ENCODE assay signal across 17 cellular contexts in genomic region chr1:167689569-167689925, GRCh38. TPM values are rescaled to one million over a fixed set of nuclear protein-coding genes. Genes with fewer than 3 reads are reported as not detected.
A peak's percentile ranks its signal among the peaks of the same experiment; 100 is the strongest.
DNase-seq lines count a peak whose midpoint lies in the region; ATAC-seq and TF ChIP-seq lines count a peak whose summit lies in the region.
"Had no signal": no experiment of that assay in that cellular context is flagged by ENCODE, and none has a peak within 500 bp of the region (broad histone marks: within the 10 kb centered on the region; RNA-seq: fewer than 3 reads in every experiment).

No MANE protein-coding gene starts in this region.

- H3K4me1 Mint-ChIP-seq in activated CD8-positive, alpha-beta T cell treated with anti-CD3 and anti-CD28 coated beads for 36 hours (ENCODE audit: low read depth): peaks cover 22% of the 10 kb centered on the region
- H3K4me1 Mint-ChIP-seq in activated CD8-positive, alpha-beta T cell treated with anti-CD3 and anti-CD28 coated beads, Interleukin-2, amount 10 ng/mL, durations not matched to agents 7 days and 5 days (ENCODE audit: low read depth): peaks cover 8% of the 10 kb centered on the region
- H3K4me1 Mint-ChIP-seq in HFFc6 (ENCODE audit: low read depth): peaks cover 17% of the 10 kb centered on the region
- H3K4me1 Mint-ChIP-seq in stimulated activated effector memory CD8-positive, alpha-beta T cell treated with anti-CD3 and anti-CD28 coated beads, Interleukin-12 subunit alpha, Interleukin-12 subunit beta, amount 100 ng/mL, for 72 hours: peaks cover 33% of the 10 kb centered on the region

- intact Hi-C loops in activated CD8-positive, alpha-beta T cell treated with anti-CD3 and anti-CD28 coated beads for 36 hours (cut with micrococcal nuclease): loop anchor here (5.0 kb wide), 1 partner anchor 57 kb away; the partner anchor contains the start of gene RCSD1

- POLR2A ChIA-PET in activated CD8-positive, alpha-beta T cell treated with anti-CD3 and anti-CD28 coated beads for 36 hours (lab: Charles Lee): interaction anchor here (0.6 to 0.9 kb wide), 2 partner anchors 21 to 52 kb away, joined by 3 read pairs; no protein-coding TSS in a partner anchor
- POLR2A ChIA-PET in activated CD8-positive, alpha-beta T cell treated with anti-CD3 and anti-CD28 coated beads, Interleukin-2, amount 10 ng/mL, durations not matched to agents 7 days and 5 days (lab: Charles Lee): no interaction called here

- no peaks in the 10 kb centered on the region for H3K9me3 Mint-ChIP-seq in activated CD8-positive, alpha-beta T cell treated with anti-CD3 and anti-CD28 coated beads for 36 hours
- H3K9me3 Mint-ChIP-seq in activated CD8-positive, alpha-beta T cell treated with anti-CD3 and anti-CD28 coated beads, Interleukin-2, amount 10 ng/mL, durations not matched to agents 7 days and 5 days (ENCODE audit: insufficient read depth): no peaks in the 10 kb centered on the region
- no peaks in the 10 kb centered on the region for H3K9me3 Mint-ChIP-seq in HFFc6
- no peaks in the 10 kb centered on the region for H3K9me3 Mint-ChIP-seq in stimulated activated effector memory CD8-positive, alpha-beta T cell treated with anti-CD3 and anti-CD28 coated beads, Interleukin-12 subunit alpha, Interleukin-12 subunit beta, amount 100 ng/mL, for 72 hours
- H3K9me3 Mint-ChIP-seq: IgD-negative memory B cell had no signal

- no peak for TF ChIP-seq CTCF in activated CD8-positive, alpha-beta T cell treated with anti-CD3 and anti-CD28 coated beads for 36 hours (IDR thresholded peaks at IDR 0.05)
- no peak for TF ChIP-seq CTCF in HFFc6 (IDR thresholded peaks at IDR 0.05)

- peak; percentile 48 for ATAC-seq in activated CD8-positive, alpha-beta T cell treated with anti-CD3 and anti-CD28 coated beads for 36 hours
- no peak for ATAC-seq in activated CD8-positive, alpha-beta T cell treated with anti-CD3 and anti-CD28 coated beads, Interleukin-2, amount 10 ng/mL, durations not matched to agents 7 days and 5 days
- ATAC-seq in stimulated activated effector memory CD8-positive, alpha-beta T cell treated with anti-CD3 and anti-CD28 coated beads, Interleukin-12 subunit alpha, Interleukin-12 subunit beta, amount 100 ng/mL, for 72 hours: peak; percentile 63
- ATAC-seq: left lobe of liver had no signal

- no peaks in the 10 kb centered on the region for H3K27me3 Mint-ChIP-seq in activated CD8-positive, alpha-beta T cell treated with anti-CD3 and anti-CD28 coated beads for 36 hours
- H3K27me3 Mint-ChIP-seq in activated CD8-positive, alpha-beta T cell treated with anti-CD3 and anti-CD28 coated beads, Interleukin-2, amount 10 ng/mL, durations not matched to agents 7 days and 5 days (ENCODE audit: low read depth): no peaks in the 10 kb centered on the region
- H3K27me3 Mint-ChIP-seq in HFFc6 (ENCODE audit: insufficient read depth): peaks cover 29% of the 10 kb centered on the region
- H3K27me3 Mint-ChIP-seq: IgD-negative memory B cell had no signal

- H3K4me3 Mint-ChIP-seq in activated CD8-positive, alpha-beta T cell treated with anti-CD3 and anti-CD28 coated beads for 36 hours: no peak overlapping the region
- H3K4me3 Mint-ChIP-seq in activated CD8-positive, alpha-beta T cell treated with anti-CD3 and anti-CD28 coated beads, Interleukin-2, amount 10 ng/mL, durations not matched to agents 7 days and 5 days: no peak overlapping the region
- H3K4me3 Mint-ChIP-seq in HFFc6: no peak overlapping the region
- H3K4me3 Mint-ChIP-seq in stimulated activated effector memory CD8-positive, alpha-beta T cell treated with anti-CD3 and anti-CD28 coated beads, Interleukin-12 subunit alpha, Interleukin-12 subunit beta, amount 100 ng/mL, for 72 hours: no peak overlapping the region

- no peak for DNase-seq in activated CD8-positive, alpha-beta T cell treated with anti-CD3 and anti-CD28 coated beads for 36 hours
- DNase-seq in activated CD8-positive, alpha-beta T cell treated with anti-CD3 and anti-CD28 coated beads, Interleukin-2, amount 10 ng/mL, durations not matched to agents 7 days and 5 days: no peak
- peak; percentile 11 for DNase-seq in HFFc6
- DNase-seq in amniotic epithelial cell (ENCODE audit: low read depth): peak; percentile 17
- no peak for DNase-seq in stimulated activated effector memory CD8-positive, alpha-beta T cell treated with anti-CD3 and anti-CD28 coated beads, Interleukin-12 subunit alpha, Interleukin-12 subunit beta, amount 100 ng/mL, for 72 hours (ENCODE audit: low spot score in 2 of 2)
- no peak for DNase-seq in NCI-H2171 (lab: John Stamatoyannopoulos, UW)
- no peak for DNase-seq in cerebellum (ENCODE audit: low spot score)
- DNase-seq in NCI-H82 (lab: John Stamatoyannopoulos, UW): no peak
- DNase-seq: ACHN; activated CD4-positive, alpha-beta T cell treated with anti-CD3 and anti-CD28 coated beads, Interleukin-2, amount 50 U/mL, for 4 hours; activated effector memory CD4-positive, alpha-beta T cell treated with Interleukin-2 at 50 U/mL for 16 hours; cortex of kidney; NCI-H2029; NCI-H524 treated with DMSO at 0.1 percent for 48 hours; stimulated activated CD4-positive, alpha-beta T cell treated with anti-CD3 and anti-CD28 coated beads, Interleukin-15, amount 100 ng/mL, for 24 hours had no signal

- peak overlapping the region; percentile 65 for H3K27ac Mint-ChIP-seq in activated CD8-positive, alpha-beta T cell treated with anti-CD3 and anti-CD28 coated beads for 36 hours
- H3K27ac Mint-ChIP-seq in activated CD8-positive, alpha-beta T cell treated with anti-CD3 and anti-CD28 coated beads, Interleukin-2, amount 10 ng/mL, durations not matched to agents 7 days and 5 days: no peak overlapping the region
- no peak overlapping the region for H3K27ac Mint-ChIP-seq in HFFc6
- peak overlapping the region; percentile 89 for H3K27ac Mint-ChIP-seq in stimulated activated effector memory CD8-positive, alpha-beta T cell treated with anti-CD3 and anti-CD28 coated beads, Interleukin-12 subunit alpha, Interleukin-12 subunit beta, amount 100 ng/mL, for 72 hours

- CTCF ChIA-PET in activated CD8-positive, alpha-beta T cell treated with anti-CD3 and anti-CD28 coated beads for 36 hours (lab: Charles Lee): interaction anchor here (2.8 kb wide), 1 partner anchor 89 kb away, joined by 15 read pairs; no protein-coding TSS in a partner anchor
- CTCF ChIA-PET in activated CD8-positive, alpha-beta T cell treated with anti-CD3 and anti-CD28 coated beads, Interleukin-2, amount 10 ng/mL, durations not matched to agents 7 days and 5 days (lab: Charles Lee): interaction anchor here (1.8 kb wide), 1 partner anchor 89 kb away, joined by 10 read pairs; no protein-coding TSS in a partner anchor

- peaks cover 47% of the 10 kb centered on the region for H3K36me3 Mint-ChIP-seq in activated CD8-positive, alpha-beta T cell treated with anti-CD3 and anti-CD28 coated beads for 36 hours (ENCODE audit: low read depth)
- H3K36me3 Mint-ChIP-seq in activated CD8-positive, alpha-beta T cell treated with anti-CD3 and anti-CD28 coated beads, Interleukin-2, amount 10 ng/mL, durations not matched to agents 7 days and 5 days (ENCODE audit: low read depth): peaks cover 85% of the 10 kb centered on the region
- no peaks in the 10 kb centered on the region for H3K36me3 Mint-ChIP-seq in HFFc6 (ENCODE audit: low read depth)
- H3K36me3 Mint-ChIP-seq in stimulated activated effector memory CD8-positive, alpha-beta T cell treated with anti-CD3 and anti-CD28 coated beads, Interleukin-12 subunit alpha, Interleukin-12 subunit beta, amount 100 ng/mL, for 72 hours: peaks cover 94% of the 10 kb centered on the region

RNA-seq across cellular contexts. Expression of gene MPZL1, which starts 32.2 kb away (rescaled TPM):
- 10 to 100 TPM; 14.8 to 15.4 TPM for total RNA-seq in activated CD8-positive, alpha-beta T cell treated with anti-CD3 and anti-CD28 coated beads for 36 hours
- 10 to 100 TPM; 12.5 to 13.6 TPM for total RNA-seq in activated CD8-positive, alpha-beta T cell treated with anti-CD3 and anti-CD28 coated beads, Interleukin-2, amount 10 ng/mL, durations not matched to agents 7 days and 5 days
- 100 to 1,000 TPM; 147 to 188 (median 183) TPM for total RNA-seq in HFFc6 (2021; fragmentation: NEBNext Ultra II Directional; extraction: Animal tissue kit (Norgen Biotek cat#: 25700))
- 134 TPM for total RNA-seq in cerebellum

RNA-seq across cellular contexts. Expression of gene RCSD1, which starts 59.5 kb away (rescaled TPM):
- total RNA-seq in activated CD8-positive, alpha-beta T cell treated with anti-CD3 and anti-CD28 coated beads for 36 hours: 10 to 100 TPM; 66.4 to 67.9 TPM
- 100 to 1,000 TPM; 143 to 145 TPM for total RNA-seq in activated CD8-positive, alpha-beta T cell treated with anti-CD3 and anti-CD28 coated beads, Interleukin-2, amount 10 ng/mL, durations not matched to agents 7 days and 5 days
- total RNA-seq in HFFc6 (2021; fragmentation: NEBNext Ultra II Directional; extraction: Animal tissue kit (Norgen Biotek cat#: 25700)): not detected
- 5.3 TPM for total RNA-seq in cerebellum

Comparison
In these comparisons a context has a peak if more than half of its experiments do, and no peak if none do; other contexts are left out.
1. H3K27ac Mint-ChIP-seq: peak in activated CD8-positive, alpha-beta T cell treated with anti-CD3 and anti-CD28 coated beads for 36 hours (single experiment) and stimulated activated effector memory CD8-positive, alpha-beta T cell treated with anti-CD3 and anti-CD28 coated beads, Interleukin-12 subunit alpha, Interleukin-12 subunit beta, amount 100 ng/mL, for 72 hours (single experiment); none in activated CD8-positive, alpha-beta T cell treated with anti-CD3 and anti-CD28 coated beads, Interleukin-2, amount 10 ng/mL, durations not matched to agents 7 days and 5 days (single experiment) and HFFc6 (single experiment).
2. DNase-seq: peak in HFFc6 (single experiment) and amniotic epithelial cell (single experiment); none in activated CD8-positive, alpha-beta T cell treated with anti-CD3 and anti-CD28 coated beads for 36 hours (single experiment), activated CD8-positive, alpha-beta T cell treated with anti-CD3 and anti-CD28 coated beads, Interleukin-2, amount 10 ng/mL, durations not matched to agents 7 days and 5 days (single experiment), stimulated activated effector memory CD8-positive, alpha-beta T cell treated with anti-CD3 and anti-CD28 coated beads, Interleukin-12 subunit alpha, Interleukin-12 subunit beta, amount 100 ng/mL, for 72 hours (0 of 2), NCI-H2171 (single experiment), cerebellum (single experiment) and NCI-H82 (single experiment).
3. RNA of gene RCSD1, which starts 59.5 kb away (total RNA-seq): 143 to 145 TPM in activated CD8-positive, alpha-beta T cell treated with anti-CD3 and anti-CD28 coated beads, Interleukin-2, amount 10 ng/mL, durations not matched to agents 7 days and 5 days and 66.4 to 67.9 TPM in activated CD8-positive, alpha-beta T cell treated with anti-CD3 and anti-CD28 coated beads for 36 hours; 5.3 TPM in cerebellum (single experiment) and not detected in HFFc6; every median in the first group is over 10 times any median in the second.